9 cellular contexts compared by ENCODE assay signal in the genomic region with DNA sequence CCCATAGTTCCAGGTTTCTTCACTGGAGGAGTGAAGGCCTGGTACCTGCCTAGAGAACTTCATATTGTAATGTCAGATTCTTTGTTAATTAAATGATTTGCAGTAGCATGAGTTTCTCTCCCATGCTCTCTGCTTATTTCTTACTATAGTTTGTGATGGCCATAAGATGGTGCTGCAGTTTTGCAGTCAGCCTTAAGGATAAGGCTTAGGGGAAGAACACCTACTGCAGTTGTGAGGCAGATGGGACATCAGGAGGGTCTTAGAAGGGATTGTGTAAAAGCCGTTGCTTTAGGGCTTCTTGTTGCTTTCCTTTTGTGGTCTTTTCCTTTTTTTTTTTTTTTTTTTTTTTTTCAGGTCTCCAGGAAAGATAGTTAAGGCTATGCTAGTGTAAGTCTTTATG.
DNase-seq lines count a peak whose midpoint lies in the region; ATAC-seq and TF ChIP-seq lines count a peak whose summit lies in the region.
"Had no signal": no experiment of that assay in that cellular context is flagged by ENCODE, and none has a peak within 500 bp of the region (broad histone marks: within the 10 kb centered on the region; RNA-seq: fewer than 3 reads in every experiment).

No MANE protein-coding gene starts in this region.

- no peaks in the 10 kb centered on the region for H3K9me3 ChIP-seq in testis

- 38 to 61% methylated on average over 1 of the region's 1 CpG for WGBS in testis, 2 donors

- H3K27me3 ChIP-seq in testis: no peaks in the 10 kb centered on the region

- H3K27ac Mint-ChIP-seq in activated naive CD4-positive, alpha-beta T cell treated with anti-CD3 and anti-CD28 coated beads, Interleukin-2, amount 10 ng/mL, durations not matched to agents 7 days and 5 days: peak overlapping the region; percentile 46

- peaks cover 46% of the 10 kb centered on the region for H3K36me3 Mint-ChIP-seq in activated naive CD4-positive, alpha-beta T cell treated with anti-CD3 and anti-CD28 coated beads, Interleukin-2, amount 10 ng/mL, durations not matched to agents 7 days and 5 days

- no peak overlapping the region for H3K27ac ChIP-seq in testis

- TF ChIP-seq CTCF in choroid plexus epithelial cell (conservative IDR thresholded peaks at IDR 0.05; ENCODE audit: low read depth, low read length) (peak; percentile 33), testis (IDR thresholded peaks at IDR 0.05) (no peak)

- no peak overlapping the region for H3K4me3 ChIP-seq in choroid plexus epithelial cell (ENCODE audit: low read depth, low read length)
- H3K4me3 ChIP-seq in testis: no peak overlapping the region

- no peak for ATAC-seq in GM21526 (IDR thresholded peaks at IDR 0.05; ENCODE audit: low FRiP score, unreplicated experiment)

- no peak overlapping the region for H3K4me3 Mint-ChIP-seq in activated naive CD4-positive, alpha-beta T cell treated with anti-CD3 and anti-CD28 coated beads, Interleukin-2, amount 10 ng/mL, durations not matched to agents 7 days and 5 days
- H3K4me3 Mint-ChIP-seq: neural crest cell had no signal

- H3K4me1 ChIP-seq in testis: peaks cover 22% of the 10 kb centered on the region

- CTCF ChIA-PET in activated naive CD4-positive, alpha-beta T cell treated with anti-CD3 and anti-CD28 coated beads, Interleukin-2, amount 10 ng/mL, durations not matched to agents 7 days and 5 days (lab: Charles Lee): interaction anchor here (0.9 to 3.0 kb wide), 4 partner anchors 72 to 167 kb away, joined by 3 to 13 read pairs (median 4); no protein-coding TSS in a partner anchor

- intact Hi-C loops in testis (cut with DNase I; ENCODE audit: low total_unique reads): no loop called here

- no peak for DNase-seq in activated naive CD4-positive, alpha-beta T cell treated with anti-CD3 and anti-CD28 coated beads, Interleukin-2, amount 10 ng/mL, durations not matched to agents 7 days and 5 days
- DNase-seq in activated naive CD4-positive, alpha-beta T cell (lab: John Stamatoyannopoulos, UW): no peak
- DNase-seq in NCI-H2227 treated with DMSO at 0.1 percent for 48 hours (lab: John Stamatoyannopoulos, UW): peak; percentile 28
- DNase-seq in choroid plexus epithelial cell (ENCODE audit: low read depth): peak; percentile 53
- DNase-seq in testis: peak; percentile 33
- DNase-seq in NCI-H1436 (lab: John Stamatoyannopoulos, UW): no peak
- DNase-seq in SKM-1 (lab: John Stamatoyannopoulos, UW; ENCODE audit: unreplicated experiment): no peak

- no peak for TF ChIP-seq POLR2A in testis (IDR thresholded peaks at IDR 0.05)

- no peaks in the 10 kb centered on the region for H3K9me3 Mint-ChIP-seq in activated naive CD4-positive, alpha-beta T cell treated with anti-CD3 and anti-CD28 coated beads, Interleukin-2, amount 10 ng/mL, durations not matched to agents 7 days and 5 days
- H3K9me3 Mint-ChIP-seq: neural crest cell had no signal

- H3K36me3 ChIP-seq in testis (ENCODE audit: low read depth, missing control alignments): no peaks in the 10 kb centered on the region

- H3K27me3 Mint-ChIP-seq in activated naive CD4-positive, alpha-beta T cell treated with anti-CD3 and anti-CD28 coated beads, Interleukin-2, amount 10 ng/mL, durations not matched to agents 7 days and 5 days: no peaks in the 10 kb centered on the region

- H3K4me1 Mint-ChIP-seq in activated naive CD4-positive, alpha-beta T cell treated with anti-CD3 and anti-CD28 coated beads, Interleukin-2, amount 10 ng/mL, durations not matched to agents 7 days and 5 days: peaks cover 60% of the 10 kb centered on the region

Comparison
In these comparisons a context has a peak if more than half of its experiments do, and no peak if none do; other contexts are left out.
1. DNase-seq: peak in NCI-H2227 treated with DMSO at 0.1 percent for 48 hours (single experiment), choroid plexus epithelial cell (single experiment) and testis (single experiment); none in activated naive CD4-positive, alpha-beta T cell treated with anti-CD3 and anti-CD28 coated beads, Interleukin-2, amount 10 ng/mL, durations not matched to agents 7 days and 5 days (single experiment), activated naive CD4-positive, alpha-beta T cell (0 of 4), NCI-H1436 (single experiment) and SKM-1 (single experiment).